3 cellular contexts compared by ENCODE assay signal in genomic region chr21:23900727-23901126, GRCh38.
"Had no signal": no experiment of that assay in that cellular context is flagged by ENCODE, and none has a peak within 500 bp of the region (broad histone marks: within the 10 kb centered on the region; RNA-seq: fewer than 3 reads in every experiment).

No MANE protein-coding gene starts in this region.

- DNase-seq: GDM1, GF-D8 had no signal

- ATAC-seq: GM12878 had no signal

- H3K4me3 ChIP-seq: GM12878 had no signal
